Comparison of ENCODE assay signal across 1 cellular context in genomic region chr2:37698931-37699481, GRCh38.
TF ChIP-seq lines count a peak whose summit lies in the region.

No MANE protein-coding gene starts in this region.

TF ChIP-seq in IMR-90, 13 proteins besides CTCF, POLR2A, EP300 and RAD21:
- no peak for TF ChIP-seq USF2 (IDR thresholded peaks at IDR 0.05; ENCODE audit: low read depth, low read length)
- TF ChIP-seq CEBPB (IDR thresholded peaks at IDR 0.05; ENCODE audit: low read depth, low read length): no peak
- no peak for TF ChIP-seq MAFK (IDR thresholded peaks at IDR 0.05; ENCODE audit: low read depth, low read length)
- TF ChIP-seq ELK1 (IDR thresholded peaks at IDR 0.05; ENCODE audit: borderline replicate concordance, low read depth, low read length): no peak
- no peak for TF ChIP-seq RFX5 (IDR thresholded peaks at IDR 0.05; ENCODE audit: low read depth, low read length)
- TF ChIP-seq BHLHE40 (IDR thresholded peaks at IDR 0.05; ENCODE audit: low read depth, low read length): no peak
- TF ChIP-seq NFE2L2 (IDR thresholded peaks at IDR 0.05; ENCODE audit: low read depth, low read length): no peak
- no peak for TF ChIP-seq RCOR1 (IDR thresholded peaks at IDR 0.05; ENCODE audit: insufficient replicate concordance, low read length)
- no peak for TF ChIP-seq CHD1 (IDR thresholded peaks at IDR 0.05; ENCODE audit: low read depth, low read length)
- no peak for TF ChIP-seq MAZ (IDR thresholded peaks at IDR 0.05; ENCODE audit: borderline replicate concordance, low read depth, low read length)
- no peak for TF ChIP-seq FOS (IDR thresholded peaks at IDR 0.05; ENCODE audit: low read depth, low read length)
- no peak for TF ChIP-seq SMC3 (IDR thresholded peaks at IDR 0.05; ENCODE audit: low read depth, low read length)
- no peak for TF ChIP-seq MXI1 (IDR thresholded peaks at IDR 0.05; ENCODE audit: borderline replicate concordance, low read depth, low read length)
